In the genomic region with DNA sequence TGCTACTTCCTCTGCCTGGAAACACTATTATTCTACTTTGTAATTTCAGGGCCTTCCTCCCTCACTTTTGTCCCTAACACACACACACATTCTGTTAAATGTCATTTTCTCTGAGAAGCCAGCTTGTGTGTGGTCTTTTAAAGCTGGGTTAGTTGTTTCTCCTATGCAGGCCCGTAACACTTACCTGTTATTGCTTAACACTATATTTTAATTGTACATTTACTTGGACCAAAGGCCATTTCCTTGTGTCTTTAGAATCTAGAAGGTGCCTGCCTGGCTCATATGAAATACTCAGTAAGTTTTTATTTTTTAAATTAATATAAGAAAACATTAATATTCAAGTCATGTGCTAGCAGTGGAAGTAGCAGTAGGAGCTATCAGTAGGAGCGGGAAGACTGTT, we compare ENCODE assay signal across 17 cellular contexts. TPM values are rescaled to one million over a fixed set of nuclear protein-coding genes. Genes with fewer than 3 reads are reported as not detected.
DNase-seq lines count a peak whose midpoint lies in the region; ATAC-seq and TF ChIP-seq lines count a peak whose summit lies in the region.
"Had no signal": no experiment of that assay in that cellular context is flagged by ENCODE, and none has a peak within 500 bp of the region (broad histone marks: within the 10 kb centered on the region; RNA-seq: fewer than 3 reads in every experiment).

No MANE protein-coding gene starts in this region.

- H3K4ac ChIP-seq in mesenchymal stem cell (ENCODE audit: low read depth in 1 of 2, low read length in 2 of 2), result no peak overlapping the region

- H3K14ac ChIP-seq in mesenchymal stem cell (ENCODE audit: low read length in 2 of 2), result no peak overlapping the region

- TF ChIP-seq POLR2A in adrenal gland (IDR thresholded peaks at IDR 0.05), result no peak

- H3K4me3 Mint-ChIP-seq in stimulated activated effector memory CD8-positive, alpha-beta T cell treated with anti-CD3 and anti-CD28 coated beads, Interleukin-12 subunit alpha, Interleukin-12 subunit beta, amount 100 ng/mL, for 72 hours, result no peak overlapping the region
- H3K4me3 Mint-ChIP-seq: B cell; CD8-positive, alpha-beta T cell; GM23338; HFFc6 had no signal

- H3K9me3 Mint-ChIP-seq in stimulated activated effector memory CD8-positive, alpha-beta T cell treated with anti-CD3 and anti-CD28 coated beads, Interleukin-12 subunit alpha, Interleukin-12 subunit beta, amount 100 ng/mL, for 72 hours, result no peaks in the 10 kb centered on the region
- H3K9me3 Mint-ChIP-seq: CD8-positive, alpha-beta T cell; GM23338; HFFc6 had no signal

- intact Hi-C loops in colonic mucosa (cut with DNase I), result no loop called here
- intact Hi-C loops in mucosa of descending colon (cut with DNase I, micrococcal nuclease), result no loop called here
- intact Hi-C loops in adrenal gland (cut with DNase I), result no loop called here

- 49% methylated on average over 1 of the region's 2 CpGs for WGBS in mesenchymal stem cell
- WGBS in adrenal gland, 4 donors, result 92 to 96% (median 95%) methylated on average over 2 of the region's 2 CpGs

- H3K27ac Mint-ChIP-seq in stimulated activated effector memory CD8-positive, alpha-beta T cell treated with anti-CD3 and anti-CD28 coated beads, Interleukin-12 subunit alpha, Interleukin-12 subunit beta, amount 100 ng/mL, for 72 hours, result peak overlapping the region; percentile 75
- H3K27ac Mint-ChIP-seq: B cell; CD8-positive, alpha-beta T cell; GM23338; HFFc6 had no signal

- peak; percentile 77 for ATAC-seq in mucosa of descending colon
- no peak for ATAC-seq in stimulated activated effector memory CD8-positive, alpha-beta T cell treated with anti-CD3 and anti-CD28 coated beads, Interleukin-12 subunit alpha, Interleukin-12 subunit beta, amount 100 ng/mL, for 72 hours
- ATAC-seq: CD8-positive, alpha-beta T cell; GM23338; HCT116; HepG2 had no signal

- H3K27ac ChIP-seq in 22Rv1 (peak overlapping the region; percentile 1; the same call in 1 of the 2 replicates), colonic mucosa (peak overlapping the region; percentile 18), mesenchymal stem cell (ENCODE audit: low read length, poor library complexity, severe bottlenecking) (no peak overlapping the region), adrenal gland (no peak overlapping the region)
- H3K27ac ChIP-seq: BLaER1 treated with 17β-estradiol and CSF1 and Interleukin-3, amounts not matched to agents 10 nM and 100 nM had no signal

- H3K27me3 ChIP-seq in colonic mucosa, result no peaks in the 10 kb centered on the region
- no peaks in the 10 kb centered on the region for H3K27me3 ChIP-seq in HAP-1 (ENCODE audit: low read depth)
- H3K27me3 ChIP-seq in mesenchymal stem cell (ENCODE audit: control insufficient read depth in 1 of 2, insufficient read depth in 1 of 2, low read length in 2 of 2), result no peaks in the 10 kb centered on the region
- H3K27me3 ChIP-seq in adrenal gland, result no peaks in the 10 kb centered on the region
- H3K27me3 ChIP-seq: BLaER1 treated with 17β-estradiol and CSF1 and Interleukin-3, amounts not matched to agents 10 nM and 100 nM had no signal

- H3K36me3 Mint-ChIP-seq in stimulated activated effector memory CD8-positive, alpha-beta T cell treated with anti-CD3 and anti-CD28 coated beads, Interleukin-12 subunit alpha, Interleukin-12 subunit beta, amount 100 ng/mL, for 72 hours, result peaks cover 77% of the 10 kb centered on the region

- H3K79me1 ChIP-seq in mesenchymal stem cell (replicated peaks; ENCODE audit: low read length, poor library complexity, severe bottlenecking), result peaks cover 14% of the 10 kb centered on the region

- no peak overlapping the region for H4K8ac ChIP-seq in mesenchymal stem cell (ENCODE audit: low read length)

- no peak overlapping the region for H2BK12ac ChIP-seq in mesenchymal stem cell (ENCODE audit: low read length in 2 of 2)

- H3K9me3 ChIP-seq in colonic mucosa (no peaks in the 10 kb centered on the region), mucosa of descending colon (no peaks in the 10 kb centered on the region), HAP-1 (no peaks in the 10 kb centered on the region), mesenchymal stem cell (ENCODE audit: control insufficient read depth, low read length) (no peaks in the 10 kb centered on the region), adrenal gland (replicated peaks in 1 of 3) (no peaks in the 10 kb centered on the region)
- H3K9me3 ChIP-seq: BLaER1 treated with 17β-estradiol and CSF1 and Interleukin-3, amounts not matched to agents 10 nM and 100 nM had no signal

- H3K9ac ChIP-seq in colonic mucosa (ENCODE audit: low read depth in 2 of 2, low read length in 2 of 2) (no peak overlapping the region), mesenchymal stem cell (ENCODE audit: low read length) (no peak overlapping the region)
- H3K9ac ChIP-seq: BLaER1 treated with 17β-estradiol and CSF1 and Interleukin-3, amounts not matched to agents 10 nM and 100 nM had no signal

- H2BK15ac ChIP-seq in mesenchymal stem cell (ENCODE audit: low read depth, poor library complexity, severe bottlenecking), result no peak overlapping the region

- no peak for TF ChIP-seq CTCF in 22Rv1 (IDR thresholded peaks at IDR 0.05)
- TF ChIP-seq CTCF in colonic mucosa (IDR thresholded peaks at IDR 0.05), result no peak
- no peak for TF ChIP-seq CTCF in mucosa of descending colon (IDR thresholded peaks at IDR 0.05)
- no peak for TF ChIP-seq CTCF in adrenal gland (IDR thresholded peaks at IDR 0.05)

- H2BK120ac ChIP-seq in mesenchymal stem cell (ENCODE audit: low read depth, low read length), result no peak overlapping the region

- H3K4me1 ChIP-seq in colonic mucosa (peaks cover 5% of the 10 kb centered on the region), mucosa of descending colon (ENCODE audit: low read depth) (peaks cover 11% of the 10 kb centered on the region), HAP-1 (0 out of 2 replicates have a peak, but pooled peaks cover 3% of the 10 kb centered on the region), mesenchymal stem cell (ENCODE audit: control insufficient read depth, insufficient read depth, low read depth, low read length) (no peaks in the 10 kb centered on the region), adrenal gland (replicated peaks in 1 of 2) (peaks cover 0 to 8% of the 10 kb centered on the region in 2 donors)
- H3K4me1 ChIP-seq: BLaER1 treated with 17β-estradiol and CSF1 and Interleukin-3, amounts not matched to agents 10 nM and 100 nM had no signal

- no peak overlapping the region for H2AFZ ChIP-seq in mesenchymal stem cell (ENCODE audit: low read depth, low read length)
- H2AFZ ChIP-seq: GM23338 had no signal

- no peak overlapping the region for H3K4me2 ChIP-seq in mesenchymal stem cell (ENCODE audit: low read length, poor library complexity, severe bottlenecking)
- H3K4me2 ChIP-seq: BLaER1 treated with 17β-estradiol and CSF1 and Interleukin-3, amounts not matched to agents 10 nM and 100 nM; GM23338 had no signal

- H3K36me3 ChIP-seq in colonic mucosa (no peaks in the 10 kb centered on the region), mucosa of descending colon (ENCODE audit: low read depth) (no peaks in the 10 kb centered on the region), HAP-1 (replicated peaks) (peaks cover 47% of the 10 kb centered on the region), mesenchymal stem cell (ENCODE audit: control insufficient read depth in 1 of 2, insufficient read depth in 2 of 2, low read depth in 1 of 2, low read length in 2 of 2) (peaks cover 6 to 78% of the 10 kb centered on the region in 2 experiments), adrenal gland (replicated peaks in 1 of 2) (peaks cover 0 to 14% of the 10 kb centered on the region in 2 donors)

- H3K4me3 ChIP-seq in colonic mucosa (no peak overlapping the region), mucosa of descending colon (no peak overlapping the region), HAP-1 (no peak overlapping the region), mesenchymal stem cell (ENCODE audit: insufficient read depth in 1 of 2, low read depth in 1 of 2, low read length in 2 of 2) (no peak overlapping the region), adrenal gland (no peak overlapping the region)
- H3K4me3 ChIP-seq: BLaER1 treated with 17β-estradiol and CSF1 and Interleukin-3, amounts not matched to agents 10 nM and 100 nM; GM23338 had no signal

- peaks cover 7% of the 10 kb centered on the region for H3K4me1 Mint-ChIP-seq in stimulated activated effector memory CD8-positive, alpha-beta T cell treated with anti-CD3 and anti-CD28 coated beads, Interleukin-12 subunit alpha, Interleukin-12 subunit beta, amount 100 ng/mL, for 72 hours
- H3K4me1 Mint-ChIP-seq: B cell had no signal

- DNase-seq in colonic mucosa (no peak), mucosa of descending colon (no peak), HAP-1 (ENCODE audit: low spot score in 2 of 2) (no peak), mesenchymal stem cell (no peak), adrenal gland (no peak)
- DNase-seq in stimulated activated effector memory CD8-positive, alpha-beta T cell treated with anti-CD3 and anti-CD28 coated beads, Interleukin-12 subunit alpha, Interleukin-12 subunit beta, amount 100 ng/mL, for 72 hours (ENCODE audit: low spot score in 2 of 2), result no peak
- DNase-seq: Calu3; CD8-positive, alpha-beta T cell; DMS79 treated with DMSO at 0.1 percent for 48 hours; GF-D8; HFFc6 had no signal

- in situ Hi-C loops in HAP-1 (cut with MboI; ENCODE audit: low sequenced_read_pairs), result no loop called here

- no peak overlapping the region for H3K18ac ChIP-seq in mesenchymal stem cell (ENCODE audit: low read depth in 1 of 2, low read length in 2 of 2)

- H2BK5ac ChIP-seq in mesenchymal stem cell (ENCODE audit: low read depth, low read length, poor library complexity, severe bottlenecking), result no peak overlapping the region

- no peak overlapping the region for H3K23ac ChIP-seq in mesenchymal stem cell (ENCODE audit: low read length in 2 of 2)

- no peak overlapping the region for H4K91ac ChIP-seq in mesenchymal stem cell (ENCODE audit: low read length)

- no peak overlapping the region for H2AK5ac ChIP-seq in mesenchymal stem cell (ENCODE audit: low read length, severe bottlenecking)

RNA-seq across cellular contexts. Expression of gene FAR1, which starts 30.6 kb away (rescaled TPM):
- total RNA-seq in colonic mucosa (100 to 1,000 TPM; 111 to 120 TPM), mucosa of descending colon (100 to 1,000 TPM in 2 of 3 donors, 10 to 100 TPM in 1; 74.3 to 103 (median 102) TPM), adrenal gland (10 to 100 TPM; 13.7 to 44.2 (median 38.7) TPM)
- 29.8 TPM for polyA plus RNA-seq in mesenchymal stem cell (2013, experiment 1 of 2)
- 28.1 TPM for polyA plus RNA-seq in mesenchymal stem cell (2013, experiment 2 of 2)
- 10 to 100 TPM; 14.3 to 51.0 (median 23.4) TPM for polyA plus RNA-seq in adrenal gland

Comparison
In these comparisons a context has a peak if more than half of its experiments do, and no peak if none do; other contexts are left out.
1. H3K27ac ChIP-seq: peak in 22Rv1 (single experiment) and colonic mucosa (single experiment); none in mesenchymal stem cell (single experiment) and adrenal gland (0 of 5).